ENCODE assay signal across 1 cellular context in genomic region chr1:172581779-172582178, GRCh38.
TF ChIP-seq lines count a peak whose summit lies in the region.

No MANE protein-coding gene starts in this region.

TF ChIP-seq in GM23338, 12 proteins besides CTCF, POLR2A, EP300 and RAD21 (continued from another document):
- TF ChIP-seq ZNF114 (CRISPR knock-in tag; IDR thresholded peaks at IDR 0.05) (no peak), ZNF331 (CRISPR knock-in tag; IDR thresholded peaks at IDR 0.05; ENCODE audit: low read depth) (no peak), STAT1 (IDR thresholded peaks at IDR 0.05; ENCODE audit: unreplicated experiment) (no peak), REST (IDR thresholded peaks at IDR 0.05; ENCODE audit: unreplicated experiment) (no peak), CREB1 (CRISPR knock-in tag; IDR thresholded peaks at IDR 0.05; ENCODE audit: low read depth) (no peak), JUNB (IDR thresholded peaks at IDR 0.05; ENCODE audit: unreplicated experiment) (no peak), NANOG (IDR thresholded peaks at IDR 0.05; ENCODE audit: borderline replicate concordance) (no peak)
